Comparison of ENCODE assay signal across 8 cellular contexts in genomic region chr6:139291813-139292619, GRCh38. TPM values are rescaled to one million over a fixed set of nuclear protein-coding genes. Genes with fewer than 3 reads are reported as not detected.
A peak's percentile ranks its signal among the peaks of the same experiment; 100 is the strongest.
DNase-seq lines count a peak whose midpoint lies in the region; ATAC-seq and FAIRE-seq lines count a peak whose summit lies in the region.

Gene TXLNB (minus strand): TSS chr6:139291998. CDS start chr6:139288899, 3,099 bp downstream.

- no peaks in the 10 kb centered on the region for H3K27me3 Mint-ChIP-seq in activated naive CD4-positive, alpha-beta T cell treated with anti-CD3 and anti-CD28 coated beads, Interleukin-2, amount 50 U/mL, for 24 hours

- no peaks in the 10 kb centered on the region for H3K36me3 Mint-ChIP-seq in activated naive CD4-positive, alpha-beta T cell treated with anti-CD3 and anti-CD28 coated beads, Interleukin-2, amount 50 U/mL, for 24 hours

- DNase-seq in AML-193 (lab: John Stamatoyannopoulos, UW) (peak; percentile 79 to 81), GM19238 (ENCODE audit: insufficient read length, low spot score) (peak; percentile 28), SK-MEL-5 (ENCODE audit: low read depth, low spot score) (peak; percentile 73), left cardiac atrium (peak; percentile 81), skeletal muscle cell (ENCODE audit: low read depth) (peak; percentile 83), HTR-8/SVneo (ENCODE audit: insufficient read length, low spot score) (no peak)

- peak within 1 kb of the TSS; percentile 83 for H3K4me3 Mint-ChIP-seq in activated naive CD4-positive, alpha-beta T cell treated with anti-CD3 and anti-CD28 coated beads, Interleukin-2, amount 50 U/mL, for 24 hours

- in situ Hi-C loops in SK-MEL-5 (cut with HindIII; ENCODE audit: low pct_unique_long_range_greater_than_20kb, low sequenced_read_pairs) = no loop called here

- peak within 1 kb of the TSS; percentile 98 for H3K27ac Mint-ChIP-seq in activated naive CD4-positive, alpha-beta T cell treated with anti-CD3 and anti-CD28 coated beads, Interleukin-2, amount 50 U/mL, for 24 hours

- peaks cover 92% of the 10 kb centered on the region for H3K4me1 Mint-ChIP-seq in activated naive CD4-positive, alpha-beta T cell treated with anti-CD3 and anti-CD28 coated beads, Interleukin-2, amount 50 U/mL, for 24 hours

- H3K4me3 ChIP-seq in skeletal muscle cell (ENCODE audit: low read depth, low read length) = peak within 1 kb of the TSS; percentile 36

- H3K9me3 Mint-ChIP-seq in activated naive CD4-positive, alpha-beta T cell treated with anti-CD3 and anti-CD28 coated beads, Interleukin-2, amount 50 U/mL, for 24 hours = no peaks in the 10 kb centered on the region

- ATAC-seq in HG03280 (IDR thresholded peaks at IDR 0.05; ENCODE audit: unreplicated experiment) (peak; percentile 69), left cardiac atrium (peak; percentile 64 to 86)

- no peak for FAIRE-seq in HTR-8/SVneo (lab: Jason Lieb, UNC)

- intact Hi-C loops in left cardiac atrium (cut with DNase I) = loop anchor here in 1 of 2 donors (10.0 kb wide), 2 partner anchors 73 to 157 kb away; partner anchors contain the start of gene HECA

RNA-seq across cellular contexts. Expression of gene TXLNB, which starts in this region (rescaled TPM):
- 0.83 and 1.2 TPM in 2 replicates for total RNA-seq in SK-MEL-5 (2014; rRNA removed; shearing (Covaris generic))
- 0.37 and 0.80 TPM in 2 replicates for polyA plus RNA-seq in SK-MEL-5 (2015; cell fraction: cytosol; rRNA removed)
- polyA plus RNA-seq in SK-MEL-5 (2015; cell fraction: nucleus; rRNA removed) = 0.15 and 1.1 TPM in 2 replicates
- total RNA-seq in left cardiac atrium = 10 to 100 TPM; 52.4 to 60.4 TPM

Comparison
In these comparisons a context has a peak if more than half of its experiments do, and no peak if none do; other contexts are left out.
1. RNA of gene TXLNB (total RNA-seq): 52.4 to 60.4 TPM in left cardiac atrium; 0.83 to 1.2 TPM in SK-MEL-5; every median in the first group is over 10 times any median in the second.